Comparison of ENCODE assay signal across 2 cellular contexts in genomic region chr3:31858439-31858838, GRCh38.
TF ChIP-seq lines count a peak whose summit lies in the region.

No MANE protein-coding gene starts in this region.

TF ChIP-seq in endothelial cell of umbilical vein, 7 proteins besides CTCF, POLR2A, EP300 and RAD21 (continued from another document):
- no peak for TF ChIP-seq GATA2 (IDR thresholded peaks at IDR 0.05; ENCODE audit: insufficient read depth, insufficient read length, low read depth, low read length)

TF ChIP-seq in SK-N-SH treated with all-trans-retinoic acid at 6 μM for 48 hours, 23 proteins besides CTCF, POLR2A, EP300 and RAD21 (continued from another document):
- TF ChIP-seq CSRNP3 (CRISPR knock-in tag; IDR thresholded peaks at IDR 0.05) (no peak), TCF4 (CRISPR knock-in tag; IDR thresholded peaks at IDR 0.05; ENCODE audit: borderline replicate concordance) (no peak), ESRRG (CRISPR knock-in tag; IDR thresholded peaks at IDR 0.05) (no peak), ZNF565 (CRISPR knock-in tag; conservative IDR thresholded peaks at IDR 0.05; ENCODE audit: low read depth) (no peak), RARB (CRISPR knock-in tag; IDR thresholded peaks at IDR 0.05) (no peak), SNAI2 (CRISPR knock-in tag; IDR thresholded peaks at IDR 0.05) (no peak), ZFP3 (CRISPR knock-in tag; IDR thresholded peaks at IDR 0.05) (no peak), ZC3H10 (CRISPR knock-in tag; IDR thresholded peaks at IDR 0.05) (no peak), ZNF70 (CRISPR knock-in tag; IDR thresholded peaks at IDR 0.05) (no peak), GLIS3 (CRISPR knock-in tag; IDR thresholded peaks at IDR 0.05) (no peak)
- TF ChIP-seq, protein P1, sequence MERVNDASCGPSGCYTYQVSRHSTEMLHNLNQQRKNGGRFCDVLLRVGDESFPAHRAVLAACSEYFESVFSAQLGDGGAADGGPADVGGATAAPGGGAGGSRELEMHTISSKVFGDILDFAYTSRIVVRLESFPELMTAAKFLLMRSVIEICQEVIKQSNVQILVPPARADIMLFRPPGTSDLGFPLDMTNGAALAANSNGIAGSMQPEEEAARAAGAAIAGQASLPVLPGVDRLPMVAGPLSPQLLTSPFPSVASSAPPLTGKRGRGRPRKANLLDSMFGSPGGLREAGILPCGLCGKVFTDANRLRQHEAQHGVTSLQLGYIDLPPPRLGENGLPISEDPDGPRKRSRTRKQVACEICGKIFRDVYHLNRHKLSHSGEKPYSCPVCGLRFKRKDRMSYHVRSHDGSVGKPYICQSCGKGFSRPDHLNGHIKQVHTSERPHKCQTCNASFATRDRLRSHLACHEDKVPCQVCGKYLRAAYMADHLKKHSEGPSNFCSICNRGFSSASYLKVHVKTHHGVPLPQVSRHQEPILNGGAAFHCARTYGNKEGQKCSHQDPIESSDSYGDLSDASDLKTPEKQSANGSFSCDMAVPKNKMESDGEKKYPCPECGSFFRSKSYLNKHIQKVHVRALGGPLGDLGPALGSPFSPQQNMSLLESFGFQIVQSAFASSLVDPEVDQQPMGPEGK (CRISPR knock-in tag; IDR thresholded peaks at IDR 0.05; ENCODE audit: borderline replicate concordance): no peak
- TF ChIP-seq, protein P2, sequence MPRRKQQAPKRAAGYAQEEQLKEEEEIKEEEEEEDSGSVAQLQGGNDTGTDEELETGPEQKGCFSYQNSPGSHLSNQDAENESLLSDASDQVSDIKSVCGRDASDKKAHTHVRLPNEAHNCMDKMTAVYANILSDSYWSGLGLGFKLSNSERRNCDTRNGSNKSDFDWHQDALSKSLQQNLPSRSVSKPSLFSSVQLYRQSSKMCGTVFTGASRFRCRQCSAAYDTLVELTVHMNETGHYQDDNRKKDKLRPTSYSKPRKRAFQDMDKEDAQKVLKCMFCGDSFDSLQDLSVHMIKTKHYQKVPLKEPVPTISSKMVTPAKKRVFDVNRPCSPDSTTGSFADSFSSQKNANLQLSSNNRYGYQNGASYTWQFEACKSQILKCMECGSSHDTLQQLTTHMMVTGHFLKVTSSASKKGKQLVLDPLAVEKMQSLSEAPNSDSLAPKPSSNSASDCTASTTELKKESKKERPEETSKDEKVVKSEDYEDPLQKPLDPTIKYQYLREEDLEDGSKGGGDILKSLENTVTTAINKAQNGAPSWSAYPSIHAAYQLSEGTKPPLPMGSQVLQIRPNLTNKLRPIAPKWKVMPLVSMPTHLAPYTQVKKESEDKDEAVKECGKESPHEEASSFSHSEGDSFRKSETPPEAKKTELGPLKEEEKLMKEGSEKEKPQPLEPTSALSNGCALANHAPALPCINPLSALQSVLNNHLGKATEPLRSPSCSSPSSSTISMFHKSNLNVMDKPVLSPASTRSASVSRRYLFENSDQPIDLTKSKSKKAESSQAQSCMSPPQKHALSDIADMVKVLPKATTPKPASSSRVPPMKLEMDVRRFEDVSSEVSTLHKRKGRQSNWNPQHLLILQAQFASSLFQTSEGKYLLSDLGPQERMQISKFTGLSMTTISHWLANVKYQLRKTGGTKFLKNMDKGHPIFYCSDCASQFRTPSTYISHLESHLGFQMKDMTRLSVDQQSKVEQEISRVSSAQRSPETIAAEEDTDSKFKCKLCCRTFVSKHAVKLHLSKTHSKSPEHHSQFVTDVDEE (CRISPR knock-in tag; IDR thresholded peaks at IDR 0.05): no peak
- TF ChIP-seq, protein P3, sequence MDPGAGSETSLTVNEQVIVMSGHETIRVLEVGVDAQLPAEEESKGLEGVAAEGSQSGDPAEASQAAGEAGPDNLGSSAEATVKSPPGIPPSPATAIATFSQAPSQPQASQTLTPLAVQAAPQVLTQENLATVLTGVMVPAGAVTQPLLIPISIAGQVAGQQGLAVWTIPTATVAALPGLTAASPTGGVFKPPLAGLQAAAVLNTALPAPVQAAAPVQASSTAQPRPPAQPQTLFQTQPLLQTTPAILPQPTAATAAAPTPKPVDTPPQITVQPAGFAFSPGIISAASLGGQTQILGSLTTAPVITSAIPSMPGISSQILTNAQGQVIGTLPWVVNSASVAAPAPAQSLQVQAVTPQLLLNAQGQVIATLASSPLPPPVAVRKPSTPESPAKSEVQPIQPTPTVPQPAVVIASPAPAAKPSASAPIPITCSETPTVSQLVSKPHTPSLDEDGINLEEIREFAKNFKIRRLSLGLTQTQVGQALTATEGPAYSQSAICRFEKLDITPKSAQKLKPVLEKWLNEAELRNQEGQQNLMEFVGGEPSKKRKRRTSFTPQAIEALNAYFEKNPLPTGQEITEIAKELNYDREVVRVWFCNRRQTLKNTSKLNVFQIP (CRISPR knock-in tag; IDR thresholded peaks at IDR 0.05; ENCODE audit: borderline replicate concordance, low read depth): no peak
